Comparison of ENCODE assay signal across 24 cellular contexts in genomic region chr5:148027505-148027904, GRCh38.
"Had no signal": no experiment of that assay in that cellular context is flagged by ENCODE, and none has a peak within 500 bp of the region (broad histone marks: within the 10 kb centered on the region; RNA-seq: fewer than 3 reads in every experiment).

No MANE protein-coding gene starts in this region.

- H3K36me3 ChIP-seq: colonic mucosa, esophagus muscularis mucosa, esophagus squamous epithelium, gastrocnemius medialis, gastroesophageal sphincter, heart left ventricle, heart right ventricle had no signal

- DNase-seq: colonic mucosa; cortex of kidney; dermis blood vessel endothelial cell; dorsolateral prefrontal cortex; effector CD4-positive, alpha-beta T cell; effector CD8-positive, alpha-beta T cell; effector memory CD4-positive, alpha-beta T cell; effector memory CD8-positive, alpha-beta T cell; endodermal cell; erythroblast; esophagus squamous epithelium; foreskin fibroblast; foreskin keratinocyte; foreskin melanocyte; gastrocnemius medialis; glutamatergic neuron; head of caudate nucleus; heart left ventricle; heart right ventricle had no signal

- H3K9me3 ChIP-seq: colonic mucosa, esophagus muscularis mucosa, esophagus squamous epithelium, gastrocnemius medialis, gastroesophageal sphincter, heart right ventricle had no signal

- H3K27me3 ChIP-seq: colonic mucosa, dorsolateral prefrontal cortex, esophagus muscularis mucosa, esophagus squamous epithelium, foreskin keratinocyte, gastrocnemius medialis, gastroesophageal sphincter, heart left ventricle, heart right ventricle had no signal

- H3K27ac ChIP-seq: colonic mucosa, coronary artery, dorsolateral prefrontal cortex, epithelial cell of prostate, esophagus muscularis mucosa, esophagus squamous epithelium, foreskin keratinocyte, gastrocnemius medialis, gastroesophageal sphincter, heart left ventricle, heart right ventricle had no signal

- ATAC-seq: effector memory CD8-positive, alpha-beta T cell; esophagus mucosa; foreskin keratinocyte; gastrocnemius medialis; gastroesophageal sphincter; heart left ventricle; heart right ventricle had no signal

- H3K4me3 ChIP-seq: colonic mucosa, coronary artery, dorsolateral prefrontal cortex, esophagus muscularis mucosa, esophagus squamous epithelium, gastrocnemius medialis, gastroesophageal sphincter, heart left ventricle, heart right ventricle had no signal

- H3K4me1 ChIP-seq: colonic mucosa, esophagus muscularis mucosa, esophagus squamous epithelium, foreskin keratinocyte, gastrocnemius medialis, gastroesophageal sphincter, heart left ventricle had no signal
